In the genomic region with DNA sequence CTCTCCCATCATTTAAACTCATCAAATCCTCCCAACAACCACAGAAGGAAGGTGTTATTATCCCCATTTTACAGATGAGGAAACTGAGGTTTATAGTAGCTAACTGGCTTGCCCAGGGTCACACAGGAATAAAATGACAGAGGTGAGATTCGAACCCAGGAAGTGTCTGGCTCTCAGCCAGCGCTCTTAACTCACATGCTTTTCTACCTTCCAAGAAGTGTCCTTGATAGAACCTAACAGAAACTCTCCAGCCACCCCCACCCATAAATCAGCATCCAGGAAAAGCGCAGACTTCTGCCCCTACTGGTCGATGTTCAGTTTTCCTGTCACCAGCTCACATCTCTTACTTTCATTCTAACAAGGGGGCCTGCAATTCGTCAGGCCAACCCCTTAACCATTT, we compare ENCODE assay signal across 11 cellular contexts. TPM values are rescaled to one million over a fixed set of nuclear protein-coding genes. Genes with fewer than 3 reads are reported as not detected.
A peak's percentile ranks its signal among the peaks of the same experiment; 100 is the strongest.
DNase-seq lines count a peak whose midpoint lies in the region; ATAC-seq and TF ChIP-seq lines count a peak whose summit lies in the region.
"Had no signal": no experiment of that assay in that cellular context is flagged by ENCODE, and none has a peak within 500 bp of the region (broad histone marks: within the 10 kb centered on the region; RNA-seq: fewer than 3 reads in every experiment).

No MANE protein-coding gene starts in this region.

- peaks cover 75% of the 10 kb centered on the region for H3K36me3 Mint-ChIP-seq in brain
- H3K36me3 Mint-ChIP-seq in neural progenitor cell: peaks cover 40% of the 10 kb centered on the region
- H3K36me3 Mint-ChIP-seq: activated naive CD4-positive, alpha-beta T cell treated with anti-CD3 and anti-CD28 coated beads, Interleukin-2, amount 50 U/mL, for 72 hours had no signal

- H3K4me3 Mint-ChIP-seq in brain: peak overlapping the region in 1 of 5 experiments; percentile 6
- peak overlapping the region; percentile 68 for H3K4me3 Mint-ChIP-seq in neural progenitor cell

- DNase-seq in GM10266 (ENCODE audit: extremely low spot score): no peak
- peak; percentile 69 for DNase-seq in Karpas-422
- peak; percentile 26 for DNase-seq in neural progenitor cell (ENCODE audit: low spot score)
- DNase-seq in SW 1271 (lab: John Stamatoyannopoulos, UW): no peak
- no peak for DNase-seq in NCI-H2196 treated with DMSO at 0.1 percent for 48 hours (lab: John Stamatoyannopoulos, UW; ENCODE audit: unreplicated experiment)
- DNase-seq: NCI-H510A treated with DMSO at 0.1 percent for 48 hours had no signal

- H3K27me3 ChIP-seq in Karpas-422 (ENCODE audit: low read length) (no peaks in the 10 kb centered on the region), neural progenitor cell (no peaks in the 10 kb centered on the region)
- H3K27me3 ChIP-seq: gastroesophageal sphincter had no signal

- no peak overlapping the region for H3K4me3 ChIP-seq in Karpas-422 (ENCODE audit: low read length)
- H3K4me3 ChIP-seq in neural progenitor cell: no peak overlapping the region
- H3K4me3 ChIP-seq: gastroesophageal sphincter had no signal

- no peaks in the 10 kb centered on the region for H3K27me3 Mint-ChIP-seq in brain
- H3K27me3 Mint-ChIP-seq in neural progenitor cell (ENCODE audit: insufficient read depth, low read depth): peaks cover 2% of the 10 kb centered on the region

- H2AFZ ChIP-seq in Karpas-422 (ENCODE audit: low read length): no peak overlapping the region
- H2AFZ ChIP-seq in neural progenitor cell (replicated peaks): no peak overlapping the region

- H3K4me1 ChIP-seq in Karpas-422 (ENCODE audit: low read length): peaks cover 18% of the 10 kb centered on the region
- peaks cover 44% of the 10 kb centered on the region for H3K4me1 ChIP-seq in neural progenitor cell
- H3K4me1 ChIP-seq: gastroesophageal sphincter had no signal

- no peak for ATAC-seq in HG02981 (IDR thresholded peaks at IDR 0.05; ENCODE audit: unreplicated experiment)
- ATAC-seq: activated CD4-positive, CD25-positive, alpha-beta regulatory T cell treated with anti-CD3 and anti-CD28 coated beads, Interleukin-2, amount 50 U/mL, for 24 hours; activated naive CD4-positive, alpha-beta T cell treated with anti-CD3 and anti-CD28 coated beads, Interleukin-2, amount 50 U/mL, for 72 hours; gastroesophageal sphincter had no signal

- H4K20me1 ChIP-seq in Karpas-422 (ENCODE audit: insufficient read depth, low read depth, low read length) (no peaks in the 10 kb centered on the region), neural progenitor cell (ENCODE audit: low read depth) (peaks cover 9% of the 10 kb centered on the region)

- H3K4me2 ChIP-seq in Karpas-422 (ENCODE audit: low read depth, low read length, poor library complexity, severe bottlenecking): no peak overlapping the region
- H3K4me2 ChIP-seq in neural progenitor cell: peak overlapping the region; percentile 27

- H3K9ac ChIP-seq in Karpas-422 (ENCODE audit: low read length): no peak overlapping the region
- H3K9ac ChIP-seq in neural progenitor cell: no peak overlapping the region

- no peak overlapping the region for H3K27ac ChIP-seq in Karpas-422 (ENCODE audit: low read length)
- H3K27ac ChIP-seq in neural progenitor cell: peak overlapping the region; percentile 57
- H3K27ac ChIP-seq: gastroesophageal sphincter had no signal

- H3K9me3 Mint-ChIP-seq in brain (no peaks in the 10 kb centered on the region), neural progenitor cell (no peaks in the 10 kb centered on the region)
- H3K9me3 Mint-ChIP-seq: activated naive CD4-positive, alpha-beta T cell treated with anti-CD3 and anti-CD28 coated beads, Interleukin-2, amount 50 U/mL, for 72 hours had no signal

- H3K4me1 Mint-ChIP-seq in brain (peaks cover 26% of the 10 kb centered on the region), neural progenitor cell (peaks cover 64% of the 10 kb centered on the region)

- H3K9me3 ChIP-seq in Karpas-422 (ENCODE audit: low read length): no peaks in the 10 kb centered on the region
- H3K9me3 ChIP-seq in neural progenitor cell (ENCODE audit: low read depth): no peaks in the 10 kb centered on the region
- H3K9me3 ChIP-seq: gastroesophageal sphincter had no signal

- TF ChIP-seq CTCF in GM10266 (IDR thresholded peaks at IDR 0.05; ENCODE audit: control insufficient read depth, insufficient read depth, low read depth, missing control alignments) (peak; percentile 26), brain (conservative IDR thresholded peaks at IDR 0.05) (peak in 1 of 2 experiments; percentile 13), neural progenitor cell (IDR thresholded peaks at IDR 0.05) (peak; percentile 45)

- H3K9me2 ChIP-seq in Karpas-422 (replicated peaks; ENCODE audit: insufficient read depth, low read length): no peaks in the 10 kb centered on the region

- H3K79me2 ChIP-seq in Karpas-422 (ENCODE audit: low read length) (no peaks in the 10 kb centered on the region), neural progenitor cell (ENCODE audit: low read depth) (no peaks in the 10 kb centered on the region)

- H3F3A ChIP-seq in neural progenitor cell (ENCODE audit: low read depth): peaks cover 44% of the 10 kb centered on the region

- H3K36me3 ChIP-seq in Karpas-422 (ENCODE audit: insufficient read depth, low read length): no peaks in the 10 kb centered on the region
- no peaks in the 10 kb centered on the region for H3K36me3 ChIP-seq in neural progenitor cell

- H3K27ac Mint-ChIP-seq in brain (peak overlapping the region in 3 of 5 experiments; percentile 89 to 95 (median 91)), neural progenitor cell (peak overlapping the region; percentile 83)
- H3K27ac Mint-ChIP-seq: activated naive CD4-positive, alpha-beta T cell treated with anti-CD3 and anti-CD28 coated beads, Interleukin-2, amount 50 U/mL, for 72 hours had no signal

RNA-seq across cellular contexts. Expression of gene SPATA12, which starts 51.7 kb away (rescaled TPM):
- total RNA-seq in Karpas-422 (2014; rRNA removed; shearing (Covaris generic); ENCODE audit: low replicate concordance): 3.2 and 3.9 TPM in 2 replicates
- not detected for polyA plus RNA-seq in brain (ENCODE audit: insufficient read depth, low read depth, low replicate concordance)
- total RNA-seq in neural progenitor cell (ENCODE audit: low replicate concordance): 0.12 and 0.17 TPM in 2 replicates
- total RNA-seq: activated naive CD4-positive, alpha-beta T cell treated with anti-CD3 and anti-CD28 coated beads, Interleukin-2, amount 50 U/mL, for 72 hours; gastroesophageal sphincter had no signal

RNA-seq across cellular contexts. Expression of gene IL17RD, which starts 52.9 kb away (rescaled TPM):
- total RNA-seq in Karpas-422 (2014; rRNA removed; shearing (Covaris generic); ENCODE audit: low replicate concordance): 0.43 and 1.2 TPM in 2 replicates
- polyA plus RNA-seq in brain (ENCODE audit: insufficient read depth, low read depth, low replicate concordance): 6.1 TPM
- total RNA-seq in neural progenitor cell (ENCODE audit: low replicate concordance): 26.1 and 33.6 TPM in 2 replicates

Comparison
In these comparisons a context has a peak if more than half of its experiments do, and no peak if none do; other contexts are left out.
1. DNase-seq: peak in Karpas-422 (single experiment) and neural progenitor cell (single experiment); none in GM10266 (single experiment), SW 1271 (0 of 2) and NCI-H2196 treated with DMSO at 0.1 percent for 48 hours (single experiment).
2. RNA of gene IL17RD, which starts 52.9 kb away (total RNA-seq): 26.1 to 33.6 TPM in neural progenitor cell; 0.43 to 1.2 TPM in Karpas-422; every median in the first group is over 10 times any median in the second.